ENCODE assay signal across 9 cellular contexts in the genomic region with DNA sequence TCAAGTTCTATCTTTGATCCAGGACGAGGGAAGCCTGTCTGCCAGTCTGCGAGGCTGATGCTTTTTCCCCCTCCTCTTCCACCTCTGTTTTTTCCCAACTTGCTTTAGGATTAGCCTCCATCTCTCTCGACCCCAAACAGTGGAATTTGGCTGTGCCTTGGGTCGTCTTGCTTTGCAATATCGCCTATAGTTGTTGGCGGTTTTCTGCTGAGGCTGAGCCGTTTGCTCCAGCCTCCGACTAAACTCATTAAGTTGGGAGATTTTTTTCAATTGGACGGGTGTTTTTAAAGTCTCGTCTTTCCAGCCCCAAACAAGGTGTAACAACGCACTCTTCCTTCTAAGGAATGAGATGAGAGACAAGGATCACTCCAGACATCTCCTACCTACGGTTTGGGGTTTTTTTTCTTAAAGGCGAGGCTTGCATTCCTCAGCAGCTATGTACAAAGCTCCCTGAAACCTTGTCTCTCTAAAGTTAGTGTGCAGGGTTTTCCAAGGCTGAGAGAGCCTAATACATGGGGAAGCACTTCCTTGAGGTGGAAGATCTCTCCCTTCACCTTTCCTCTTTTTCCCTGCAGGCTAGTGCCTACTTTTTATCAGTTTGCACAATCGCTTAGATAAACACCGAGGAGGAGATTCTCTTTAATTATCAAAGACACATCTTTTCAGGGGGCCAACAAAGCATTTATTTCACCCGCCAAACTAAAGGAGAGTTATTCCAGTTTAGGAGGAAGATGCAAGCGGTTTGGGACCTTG. TPM values are rescaled to one million over a fixed set of nuclear protein-coding genes. Genes with fewer than 3 reads are reported as not detected.
A peak's percentile ranks its signal among the peaks of the same experiment; 100 is the strongest.
DNase-seq lines count a peak whose midpoint lies in the region; ATAC-seq and TF ChIP-seq lines count a peak whose summit lies in the region.
"Had no signal": no experiment of that assay in that cellular context is flagged by ENCODE, and none has a peak within 500 bp of the region (broad histone marks: within the 10 kb centered on the region; RNA-seq: fewer than 3 reads in every experiment).

No MANE protein-coding gene starts in this region.

- DNase-seq in G401 (ENCODE audit: low spot score) (peak; percentile 54), RWPE2 (ENCODE audit: low spot score) (no peak), fibroblast of the aortic adventitia (ENCODE audit: low read depth) (peak; percentile 71), retina (peak; percentile 59), SHP77 (lab: John Stamatoyannopoulos, UW) (no peak)
- DNase-seq in activated CD4-positive, alpha-beta T cell treated with anti-CD3 and anti-CD28 coated beads, Interleukin-2, amount 50 U/mL, for 4 hours, result no peak

- H3K36me3 ChIP-seq in RWPE2 (ENCODE audit: low read depth), result no peaks in the 10 kb centered on the region

- H3K27me3 ChIP-seq in RWPE2 (ENCODE audit: insufficient read depth, poor library complexity, severe bottlenecking), result no peaks in the 10 kb centered on the region

- no peaks in the 10 kb centered on the region for H3K9me3 ChIP-seq in RWPE2 (ENCODE audit: severe bottlenecking)

- H3K4me3 ChIP-seq in RWPE2 (ENCODE audit: severe bottlenecking) (peak overlapping the region; percentile 51), fibroblast of the aortic adventitia (ENCODE audit: low read depth, low read length) (peak overlapping the region; percentile 88)

- in situ Hi-C loops in G401 (cut with HindIII; ENCODE audit: low sequenced_read_pairs), result no loop called here

- peaks cover 28% of the 10 kb centered on the region for H3K4me1 ChIP-seq in RWPE2 (ENCODE audit: insufficient read depth, poor library complexity, severe bottlenecking)

- no peak for TF ChIP-seq CTCF in RWPE2 (IDR thresholded peaks at IDR 0.05; ENCODE audit: poor library complexity, severe bottlenecking)
- no peak for TF ChIP-seq CTCF in fibroblast of the aortic adventitia (IDR thresholded peaks at IDR 0.05; ENCODE audit: insufficient read depth, low read length)

- peak; percentile 44 for ATAC-seq in RWPE2 (ENCODE audit: low read depth)
- no peak for ATAC-seq in HG03045 (IDR thresholded peaks at IDR 0.05; ENCODE audit: unreplicated experiment)
- no peak for ATAC-seq in GM18868 (IDR thresholded peaks at IDR 0.05; ENCODE audit: unreplicated experiment)

- H3K27ac ChIP-seq in RWPE2 (ENCODE audit: poor library complexity, severe bottlenecking), result peak overlapping the region; percentile 88

RNA-seq across cellular contexts. Expression of a gene that starts 4.7 kb away (rescaled TPM):
- 2.3 and 3.6 TPM in 2 replicates for total RNA-seq in G401 (2014; rRNA removed; shearing (Covaris generic))
- total RNA-seq in fibroblast of the aortic adventitia (ENCODE audit: low replicate concordance), result 15.5 and 20.2 TPM in 2 replicates
- total RNA-seq: T-helper 2 cell treated with Interferon-gamma antibody and Interleukin-4, amounts not matched to agents 100 ng/mL and 5 ng/mL, for 36 hours had no signal

Comparison
In these comparisons a context has a peak if more than half of its experiments do, and no peak if none do; other contexts are left out.
1. DNase-seq: peak in G401 (single experiment), fibroblast of the aortic adventitia (single experiment) and retina (single experiment); none in RWPE2 (single experiment), SHP77 (0 of 2) and activated CD4-positive, alpha-beta T cell treated with anti-CD3 and anti-CD28 coated beads, Interleukin-2, amount 50 U/mL, for 4 hours (0 of 2).